ENCODE assay signal across 8 cellular contexts in the genomic region with DNA sequence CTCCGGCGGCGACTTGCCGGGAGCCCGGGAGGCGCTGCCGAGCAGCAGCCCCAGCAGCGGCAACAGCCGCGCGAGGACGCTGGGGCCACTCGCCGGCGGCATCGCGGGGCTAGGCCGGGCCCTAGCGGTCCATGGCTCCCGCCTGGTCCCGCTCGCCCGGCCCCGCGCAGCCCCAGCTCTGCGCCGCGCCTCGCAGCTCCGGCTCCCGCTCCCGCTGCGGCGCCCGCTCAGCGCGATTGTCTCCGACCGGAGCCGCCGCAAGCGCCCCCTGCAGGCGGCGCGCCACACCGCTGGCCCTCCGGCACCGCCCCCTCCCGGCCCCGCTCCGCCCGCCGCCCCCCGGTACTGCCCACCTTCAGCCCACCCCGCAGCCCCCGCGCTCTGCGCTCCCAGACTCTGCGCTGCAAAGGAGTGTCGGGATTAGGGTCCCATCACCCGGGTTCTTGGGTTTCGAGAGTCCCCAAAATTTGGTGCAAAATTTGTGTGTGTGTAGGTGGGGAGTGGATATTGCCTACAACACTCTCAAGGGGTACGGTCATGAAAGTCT. TPM values are rescaled to one million over a fixed set of nuclear protein-coding genes. Genes with fewer than 3 reads are reported as not detected.
DNase-seq lines count a peak whose midpoint lies in the region; ATAC-seq and TF ChIP-seq lines count a peak whose summit lies in the region.

A gene (minus strand): TSS at position 241 of the 547 bp plus-strand sequence. CDS start 139 bp downstream, at position 102.

- DNase-seq in GDM1 (lab: John Stamatoyannopoulos, UW) (peak; percentile 64), Panc1 (ENCODE audit: low read depth, low spot score) (no peak), fibroblast of the aortic adventitia (ENCODE audit: low read depth) (peak; percentile 43), nephron progenitor cell (peak; percentile 91), testis (peak; percentile 57)
- peak; percentile 57 for DNase-seq in activated T-helper 9 cell treated with anti-CD3 and anti-CD28 coated beads, Interleukin-2, amount 50 U/mL, for 16 hours (ENCODE audit: low read depth)

- no peak within 1 kb of the TSS for H3K27ac ChIP-seq in Panc1 (ENCODE audit: low read length)
- H3K27ac ChIP-seq in testis = peak within 1 kb of the TSS in 1 of 2 donors; percentile 30

- no TSS peak for BruUV-seq in Panc1 (replicated peaks; lab: Mats Ljungman, UMichigan)

- in situ Hi-C loops in Panc1 (cut with HindIII; ENCODE audit: low pct_unique_long_range_greater_than_20kb, low sequenced_read_pairs) = no loop called here

- peaks cover 5% of the 10 kb centered on the region for H3K36me3 Mint-ChIP-seq in nephron progenitor cell (ENCODE audit: low read depth)

- peaks cover 46% of the 10 kb centered on the region for H3K4me1 Mint-ChIP-seq in nephron progenitor cell

- POLR2A ChIA-PET in Panc1 (lab: Charles Lee) = interaction anchor here (0.5 kb wide), 1 partner anchor 55 kb away, joined by 11 read pairs; a partner anchor contains a TSS

- peak within 1 kb of the TSS; percentile 58 to 62 for H3K4me3 ChIP-seq in Panc1 (ENCODE audit: low read depth in 2 of 2, low read length in 2 of 2)
- H3K4me3 ChIP-seq in fibroblast of the aortic adventitia (ENCODE audit: low read depth, low read length) = peak within 1 kb of the TSS; percentile 72
- peak within 1 kb of the TSS; percentile 57 to 63 for H3K4me3 ChIP-seq in testis

- ATAC-seq in HG03571 (IDR thresholded peaks at IDR 0.05; ENCODE audit: unreplicated experiment) = peak; percentile 44
- ATAC-seq in Panc1 = peak; percentile 88
- no peak for ATAC-seq in HG03139 (IDR thresholded peaks at IDR 0.05; ENCODE audit: unreplicated experiment)

- peak within 1 kb of the TSS; percentile 87 for H3K4me3 Mint-ChIP-seq in nephron progenitor cell

- H3K27me3 ChIP-seq in Panc1 (ENCODE audit: control insufficient read depth, insufficient read depth, low read length) (no peaks in the 10 kb centered on the region), testis (no peaks in the 10 kb centered on the region)

- H3K9me3 ChIP-seq in Panc1 (ENCODE audit: control insufficient read depth, insufficient read depth, low read depth, low read length) (no peaks in the 10 kb centered on the region), testis (no peaks in the 10 kb centered on the region)

- intact Hi-C loops in Panc1 (cut with micrococcal nuclease; ENCODE audit: unreplicated experiment) = no loop called here
- intact Hi-C loops in testis (cut with DNase I; ENCODE audit: low total_unique reads) = no loop called here

- TF ChIP-seq POLR2A in testis (IDR thresholded peaks at IDR 0.05) = no peak

- H3K4me1 ChIP-seq in Panc1 (ENCODE audit: control insufficient read depth, insufficient read depth, low read length) (peaks cover 6% of the 10 kb centered on the region; the same call in 1 of the 2 replicates), testis (peaks cover 24% of the 10 kb centered on the region)

- TF ChIP-seq CTCF in Panc1 (IDR thresholded peaks at IDR 0.05) (peak; percentile 94), fibroblast of the aortic adventitia (IDR thresholded peaks at IDR 0.05; ENCODE audit: insufficient read depth, low read length) (peak; percentile 62), nephron progenitor cell (IDR thresholded peaks at IDR 0.05) (no peak), testis (IDR thresholded peaks at IDR 0.05) (peak; percentile 42 to 80 (median 76))

- H3K9me3 Mint-ChIP-seq in nephron progenitor cell = peaks cover 3% of the 10 kb centered on the region

- H3K27me3 Mint-ChIP-seq in nephron progenitor cell (ENCODE audit: low read depth, poor library complexity) = peaks cover 28% of the 10 kb centered on the region

- H3K36me3 ChIP-seq in Panc1 (ENCODE audit: control insufficient read depth, insufficient read depth, low read length) (no peaks in the 10 kb centered on the region), testis (ENCODE audit: low read depth, missing control alignments) (no peaks in the 10 kb centered on the region)

- WGBS in testis, 2 donors = 0 to 2% methylated on average over 1 to 45 of the region's 63 CpGs

- CTCF ChIA-PET in Panc1 (lab: Charles Lee) = interaction anchor here (1.5 kb wide), 1 partner anchor 195 kb away, joined by 4 read pairs; no protein-coding TSS in a partner anchor

- no peak within 1 kb of the TSS for H3K27ac Mint-ChIP-seq in nephron progenitor cell

RNA-seq across cellular contexts. Expression of the gene that starts here (rescaled TPM):
- total RNA-seq in Panc1 (2021; ENCODE audit: unreplicated experiment) = 7.6 TPM
- polyA plus RNA-seq in Panc1 (2012; ENCODE audit: insufficient read length) = 11.9 TPM
- 3.1 and 18.5 TPM in 2 replicates for total RNA-seq in fibroblast of the aortic adventitia (ENCODE audit: low replicate concordance)
- total RNA-seq in testis = 1 to 10 TPM; 2.0 to 3.6 TPM
- polyA plus RNA-seq in testis (ENCODE audit: insufficient read depth, low read depth, low replicate concordance) = 1.3 TPM
